ENCODE assay signal across 23 cellular contexts in genomic region chr18:34591920-34592444, GRCh38.
DNase-seq lines count a peak whose midpoint lies in the region; ATAC-seq and TF ChIP-seq lines count a peak whose summit lies in the region.
"Had no signal": no experiment of that assay in that cellular context is flagged by ENCODE, and none has a peak within 500 bp of the region (broad histone marks: within the 10 kb centered on the region; RNA-seq: fewer than 3 reads in every experiment).

No MANE protein-coding gene starts in this region.

- TF ChIP-seq CTCF in KMS-11 (conservative IDR thresholded peaks at IDR 0.05; ENCODE audit: low read depth, low read length) = no peak
- TF ChIP-seq CTCF in ascending aorta (IDR thresholded peaks at IDR 0.05) = no peak

- intact Hi-C loops in ascending aorta (cut with DNase I) = loop anchor here (2.0 to 5.0 kb wide), 3 partner anchors 67 to 115 kb away; no protein-coding TSS in a partner anchor

- no peak for ATAC-seq in HG02938 (IDR thresholded peaks at IDR 0.05; ENCODE audit: unreplicated experiment)
- ATAC-seq: HepG2, mucosa of descending colon, PC-3 had no signal

- peaks cover 41% of the 10 kb centered on the region; the same call in 1 of the 2 replicates for H3K79me2 ChIP-seq in KMS-11 (ENCODE audit: insufficient read depth, low read depth)
- H3K79me2 ChIP-seq: parathyroid adenoma had no signal

- H3K4me1 ChIP-seq in KMS-11 (ENCODE audit: low read depth, poor library complexity, severe bottlenecking) = peaks cover 78% of the 10 kb centered on the region
- peaks cover 0 to 13% of the 10 kb centered on the region in 2 donors for H3K4me1 ChIP-seq in ascending aorta
- H3K4me1 ChIP-seq in skeletal muscle tissue (ENCODE audit: control insufficient read depth in 3 of 3, insufficient read depth in 3 of 3, low read length in 3 of 3) = peaks cover 10 to 16% (median 11%) of the 10 kb centered on the region in 3 donors
- H3K4me1 ChIP-seq: parathyroid adenoma had no signal

- no peaks in the 10 kb centered on the region for H3K9me3 ChIP-seq in ascending aorta
- H3K9me3 ChIP-seq in skeletal muscle tissue (ENCODE audit: control insufficient read depth in 3 of 3, low read length in 3 of 3) = no peaks in the 10 kb centered on the region
- H3K9me3 ChIP-seq: mucosa of descending colon had no signal

- DNase-seq in ascending aorta (ENCODE audit: low spot score in 2 of 2) (no peak), SKM-1 (lab: John Stamatoyannopoulos, UW; ENCODE audit: unreplicated experiment) (no peak), SHP77 (lab: John Stamatoyannopoulos, UW) (no peak)
- DNase-seq: activated CD4-positive, alpha-beta T cell treated with anti-CD3 and anti-CD28 coated beads, Interleukin-2, amount 50 U/mL, for 4 hours; activated naive CD4-positive, alpha-beta T cell treated with anti-CD3 and anti-CD28 coated beads for 36 hours; Calu3; DMS79 treated with DMSO at 0.1 percent for 48 hours; Kasumi-1; mucosa of descending colon; NCI-H1048; NCI-H1694 treated with DMSO at 0.1 percent for 48 hours; NCI-H2171; NCI-H510A treated with DMSO at 0.1 percent for 48 hours; PC-3; stimulated activated CD4-positive, alpha-beta T cell treated with anti-CD3 and anti-CD28 coated beads, Interleukin-12 subunit alpha, Interleukin-12 subunit beta, amount 100 ng/mL, for 4 hours; stimulated activated CD4-positive, alpha-beta T cell treated with anti-CD3 and anti-CD28 coated beads, Interleukin-4, amount 100 ng/mL, for 1 hour had no signal

- H2AFZ ChIP-seq in KMS-11 (ENCODE audit: low read depth) = peak overlapping the region; percentile 31

- no peaks in the 10 kb centered on the region for H3K27me3 ChIP-seq in KMS-11 (ENCODE audit: insufficient read depth, low read depth)
- no peaks in the 10 kb centered on the region for H3K27me3 ChIP-seq in ascending aorta
- no peaks in the 10 kb centered on the region for H3K27me3 ChIP-seq in layer of hippocampus (ENCODE audit: control insufficient read depth, insufficient read depth, low read length)
- no peaks in the 10 kb centered on the region for H3K27me3 ChIP-seq in skeletal muscle tissue (ENCODE audit: control insufficient read depth in 3 of 3, insufficient read depth in 3 of 3, low read length in 3 of 3)

- H3K27ac ChIP-seq in KMS-11 = peak overlapping the region; percentile 90
- H3K27ac ChIP-seq in ascending aorta = peak overlapping the region; percentile 67 to 76
- peak overlapping the region; percentile 15 for H3K27ac ChIP-seq in layer of hippocampus (ENCODE audit: low read depth, low read length)
- peak overlapping the region; percentile 89 for H3K27ac ChIP-seq in skeletal muscle tissue (ENCODE audit: low read depth, low read length)
- H3K27ac ChIP-seq: parathyroid adenoma had no signal

- H3K9ac ChIP-seq in KMS-11 (peak overlapping the region; percentile 55), skeletal muscle tissue (ENCODE audit: low read depth in 1 of 3, low read length in 3 of 3) (peak overlapping the region; percentile 65 to 81 (median 73))
- H3K9ac ChIP-seq: parathyroid adenoma had no signal

- H3K36me3 ChIP-seq in KMS-11 (ENCODE audit: insufficient read depth) = no peaks in the 10 kb centered on the region
- no peaks in the 10 kb centered on the region for H3K36me3 ChIP-seq in ascending aorta
- H3K36me3 ChIP-seq in skeletal muscle tissue (ENCODE audit: control insufficient read depth in 3 of 3, insufficient read depth in 3 of 3, low read length in 3 of 3) = peaks cover 0 to 2% (median 0%) of the 10 kb centered on the region in 3 donors

- H3K4me3 ChIP-seq in KMS-11 (IDR thresholded peaks at IDR 0.05; ENCODE audit: insufficient read depth, low read depth, low read length) (no peak overlapping the region), ascending aorta (peak overlapping the region; percentile 42 to 67), skeletal muscle tissue (ENCODE audit: low read length in 3 of 3) (peak overlapping the region; percentile 68 to 86 (median 68))
- H3K4me3 ChIP-seq: lung, mucosa of descending colon had no signal

- peak overlapping the region; percentile 99 for H3K4me2 ChIP-seq in KMS-11

- H4K20me1 ChIP-seq in KMS-11 (ENCODE audit: insufficient read depth) = no peaks in the 10 kb centered on the region

Comparison
In these comparisons a context has a peak if more than half of its experiments do, and no peak if none do; other contexts are left out.
1. H3K27ac ChIP-seq: peak in every context shown above with its lines; median percentile 90 in KMS-11; 89 in skeletal muscle tissue; 72 in ascending aorta; 15 in layer of hippocampus.